Comparison of ENCODE assay signal across 13 cellular contexts in the genomic region with DNA sequence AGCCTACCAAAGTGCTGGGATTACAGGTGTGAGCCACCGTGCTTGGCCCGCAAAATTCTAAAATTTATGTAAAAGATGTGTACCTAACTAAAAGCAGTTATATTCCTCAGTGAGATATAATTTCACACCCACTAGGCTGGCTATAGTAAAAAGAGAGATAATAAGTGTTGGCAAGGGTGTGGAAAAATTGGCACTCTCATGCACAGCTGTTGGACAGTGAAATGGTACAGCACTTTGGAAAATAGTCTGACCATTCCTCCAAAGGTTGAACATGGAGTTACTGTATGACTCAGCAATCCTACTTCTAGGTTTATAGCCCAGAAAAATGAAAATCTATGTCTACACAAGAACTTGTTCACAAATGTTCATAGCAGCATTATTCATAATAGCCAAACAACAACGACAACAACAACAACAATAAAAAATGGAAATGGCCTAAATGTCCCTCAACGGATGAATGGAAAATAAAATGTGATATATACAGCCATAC. TPM values are rescaled to one million over a fixed set of nuclear protein-coding genes. Genes with fewer than 3 reads are reported as not detected.
DNase-seq lines count a peak whose midpoint lies in the region; ATAC-seq and TF ChIP-seq lines count a peak whose summit lies in the region.
"Had no signal": no experiment of that assay in that cellular context is flagged by ENCODE, and none has a peak within 500 bp of the region (broad histone marks: within the 10 kb centered on the region; RNA-seq: fewer than 3 reads in every experiment).

No MANE protein-coding gene starts in this region.

- H4K20me1 ChIP-seq in IMR-90 (ENCODE audit: insufficient read depth, low read length) = no peaks in the 10 kb centered on the region

- H2BK5ac ChIP-seq in IMR-90 (ENCODE audit: low read depth, low read length, poor library complexity, severe bottlenecking) = no peak overlapping the region

- BruUV-seq in IMR-90 (replicated peaks; lab: Mats Ljungman, UMichigan) = no TSS peak

- no peak overlapping the region for H2BK15ac ChIP-seq in IMR-90 (ENCODE audit: low read depth, low read length)

- no peak overlapping the region for H3K4ac ChIP-seq in IMR-90 (ENCODE audit: low read depth, low read length)

- ATAC-seq in IMR-90 (ENCODE audit: low read depth) (no peak), GM18519 (IDR thresholded peaks at IDR 0.05; ENCODE audit: low FRiP score, unreplicated experiment) (no peak)
- ATAC-seq: GM23338 had no signal

- H3K9me3 ChIP-seq in IMR-90 (ENCODE audit: control insufficient read depth, insufficient read depth, low read length) = no peaks in the 10 kb centered on the region
- H3K9me3 ChIP-seq: Caco-2 had no signal

- H4K5ac ChIP-seq in IMR-90 (ENCODE audit: low read depth, low read length) = no peak overlapping the region

- DNase-seq in IMR-90 (no peak), choroid plexus epithelial cell (ENCODE audit: low read depth) (peak; percentile 23), LoVo (ENCODE audit: low spot score) (no peak), hepatic stellate cell (ENCODE audit: low spot score) (no peak)
- DNase-seq: AML-193; Caco-2; CD4-positive, alpha-beta T cell; HCEC 1CT; HFFc6 had no signal

- intact Hi-C loops in IMR-90 (cut with micrococcal nuclease) = no loop called here

- no peak overlapping the region for H2AFZ ChIP-seq in IMR-90 (replicated peaks; ENCODE audit: low read length, poor library complexity)
- H2AFZ ChIP-seq: GM23338 had no signal

- no peak overlapping the region for H3K23ac ChIP-seq in IMR-90 (ENCODE audit: low read depth, low read length)

- H3K18ac ChIP-seq in IMR-90 (ENCODE audit: low read depth, low read length) = no peak overlapping the region

- no peak overlapping the region for H3K56ac ChIP-seq in IMR-90 (ENCODE audit: extremely low read depth, insufficient read depth, low read length)

- CTCF ChIA-PET in IMR-90 (lab: Yijun Ruan, JAX) = no interaction called here

- H3K27me3 ChIP-seq in IMR-90 (ENCODE audit: control insufficient read depth, insufficient read depth, low read length) = peaks cover 4% of the 10 kb centered on the region

- no peak overlapping the region for H4K91ac ChIP-seq in IMR-90 (ENCODE audit: insufficient read depth, low read depth, low read length)

- H3K14ac ChIP-seq in IMR-90 (replicated peaks; ENCODE audit: low read depth, low read length) = no peak overlapping the region

- no CpG with 5 or more reads among the region's 4 CpGs for WGBS in IMR-90 (ENCODE audit: extremely low coverage in 2 of 2, insufficient read length in 1 of 2), 2 experiments

- no peak overlapping the region for H2AK9ac ChIP-seq in IMR-90 (replicated peaks; ENCODE audit: low read depth, low read length, poor library complexity)

- no peaks in the 10 kb centered on the region for H3K79me1 ChIP-seq in IMR-90 (ENCODE audit: low read depth in 1 of 2, low read length in 2 of 2)

- dilution Hi-C loops in IMR-90 (cut with HindIII; ENCODE audit: low sequenced_read_pairs, unreplicated experiment) = no loop called here

- no peaks in the 10 kb centered on the region for H3K4me1 ChIP-seq in IMR-90 (ENCODE audit: control insufficient read depth, insufficient read depth, low read length)

- H2AK5ac ChIP-seq in IMR-90 (ENCODE audit: low read depth, low read length) = no peak overlapping the region

- no peak for TF ChIP-seq RAD21 in IMR-90 (IDR thresholded peaks at IDR 0.05; ENCODE audit: low read length)

- no peak overlapping the region for H2BK120ac ChIP-seq in IMR-90 (ENCODE audit: low read depth, low read length)

- no peak for TF ChIP-seq CTCF in IMR-90 (conservative IDR thresholded peaks at IDR 0.05; ENCODE audit: low read depth, low read length)
- no peak for TF ChIP-seq CTCF in choroid plexus epithelial cell (conservative IDR thresholded peaks at IDR 0.05; ENCODE audit: low read depth, low read length)

- no peak overlapping the region for H3K9ac ChIP-seq in IMR-90 (ENCODE audit: low read depth, low read length)

- TF ChIP-seq POLR2A in IMR-90 (IDR thresholded peaks at IDR 0.05; ENCODE audit: low read depth, low read length) = no peak

- no peak overlapping the region for H4K8ac ChIP-seq in IMR-90 (ENCODE audit: low read depth in 2 of 2, low read length in 2 of 2)

- H3K4me3 ChIP-seq in IMR-90 (ENCODE audit: insufficient read depth, low read depth, low read length) (no peak overlapping the region), choroid plexus epithelial cell (ENCODE audit: low read depth, low read length) (no peak overlapping the region)
- H3K4me3 ChIP-seq: GM23338 had no signal

- POLR2A ChIA-PET in IMR-90 (lab: Charles Lee; ENCODE audit: unreplicated experiment) = no interaction called here

- H3K27ac ChIP-seq in IMR-90 (ENCODE audit: insufficient read depth, low read length) = no peak overlapping the region
- H3K27ac ChIP-seq: C4-2B had no signal

- H2BK20ac ChIP-seq in IMR-90 (ENCODE audit: low read depth, low read length) = no peak overlapping the region

- H3K4me2 ChIP-seq in IMR-90 (ENCODE audit: low read depth, low read length) = no peak overlapping the region
- H3K4me2 ChIP-seq: GM23338 had no signal

- in situ Hi-C loops in IMR-90 (cut with MboI; ENCODE audit: low sequenced_read_pairs) = loop anchor here (25.0 kb wide), 1 partner anchor 611 kb away; a partner anchor contains a TSS

- H3K9me1 ChIP-seq in IMR-90 (ENCODE audit: insufficient read depth, low read length) = no peaks in the 10 kb centered on the region

- H3K36me3 ChIP-seq in IMR-90 (ENCODE audit: control insufficient read depth, insufficient read depth, low read length) = no peaks in the 10 kb centered on the region

TF ChIP-seq in IMR-90, 13 proteins besides CTCF, POLR2A, EP300 and RAD21:
- TF ChIP-seq CHD1 (IDR thresholded peaks at IDR 0.05; ENCODE audit: low read depth, low read length) = no peak
- peak; percentile 83 for TF ChIP-seq NFE2L2 (IDR thresholded peaks at IDR 0.05; ENCODE audit: low read depth, low read length)
- TF ChIP-seq MAFK (IDR thresholded peaks at IDR 0.05; ENCODE audit: low read depth, low read length) = peak; percentile 36; the same call in 1 of the 2 replicates

RNA-seq across cellular contexts. Expression of a gene that starts 13.9 kb away (rescaled TPM):
- not detected in 2 replicates for total RNA-seq in IMR-90 (2012; rRNA removed)
- not detected in 2 replicates for polyA plus RNA-seq in IMR-90 (2012; rRNA removed)
- not detected in 2 replicates for polyA plus RNA-seq in IMR-90 (2012; cell fraction: cytosol; rRNA removed)
- polyA plus RNA-seq in IMR-90 (2012; cell fraction: nucleus; rRNA removed; ENCODE audit: low replicate concordance) = not detected in 2 replicates
- total RNA-seq: Caco-2; CD4-positive, alpha-beta T cell; GM23338; HFFc6 had no signal
- polyA plus RNA-seq: BJ, GM23338 had no signal

RNA-seq across cellular contexts. Expression of a gene that starts 16.1 kb away (rescaled TPM):
- 0.28 and 0.36 TPM in 2 replicates for total RNA-seq in IMR-90 (2012; rRNA removed)
- polyA plus RNA-seq in IMR-90 (2012; rRNA removed) = 1.1 and 2.1 TPM in 2 replicates
- 0.26 and 0.35 TPM in 2 replicates for polyA plus RNA-seq in IMR-90 (2012; cell fraction: cytosol; rRNA removed)
- 3.6 and 6.3 TPM in 2 replicates for polyA plus RNA-seq in IMR-90 (2012; cell fraction: nucleus; rRNA removed; ENCODE audit: low replicate concordance)
- total RNA-seq: CD4-positive, alpha-beta T cell; GM23338 had no signal
- polyA plus RNA-seq: GM23338 had no signal

RNA-seq across cellular contexts. Expression of a gene that starts 21.8 kb away (rescaled TPM):
- total RNA-seq in IMR-90 (2012; rRNA removed) = not detected in 2 replicates
- not detected in 2 replicates for polyA plus RNA-seq in IMR-90 (2012; rRNA removed)
- not detected in 2 replicates for polyA plus RNA-seq in IMR-90 (2012; cell fraction: cytosol; rRNA removed)
- polyA plus RNA-seq in IMR-90 (2012; cell fraction: nucleus; rRNA removed; ENCODE audit: low replicate concordance) = not detected in 2 replicates
- total RNA-seq: Caco-2; CD4-positive, alpha-beta T cell; HFFc6 had no signal
- polyA plus RNA-seq: BJ, GM23338 had no signal

RNA-seq across cellular contexts. Expression of a gene that starts 40.4 kb away (rescaled TPM):
- total RNA-seq in IMR-90 (2012; rRNA removed) = not detected in 2 replicates
- not detected in 2 replicates for polyA plus RNA-seq in IMR-90 (2012; rRNA removed)
- not detected in 2 replicates for polyA plus RNA-seq in IMR-90 (2012; cell fraction: cytosol; rRNA removed)
- 0.09 TPM in 1 of 2 replicates, not detected in the other for polyA plus RNA-seq in IMR-90 (2012; cell fraction: nucleus; rRNA removed; ENCODE audit: low replicate concordance)
- total RNA-seq: Caco-2; CD4-positive, alpha-beta T cell; GM23338; HFFc6 had no signal
- polyA plus RNA-seq: BJ had no signal

RNA-seq across cellular contexts. Expression of a gene that starts 59.1 kb away (rescaled TPM):
- 16.1 and 22.0 TPM in 2 replicates for total RNA-seq in IMR-90 (2012; rRNA removed)
- 13.1 and 14.2 TPM in 2 replicates for polyA plus RNA-seq in IMR-90 (2012; rRNA removed)
- 7.8 and 11.6 TPM in 2 replicates for polyA plus RNA-seq in IMR-90 (2012; cell fraction: cytosol; rRNA removed)
- 45.9 and 57.1 TPM in 2 replicates for polyA plus RNA-seq in IMR-90 (2012; cell fraction: nucleus; rRNA removed; ENCODE audit: low replicate concordance)
